In the genomic region with DNA sequence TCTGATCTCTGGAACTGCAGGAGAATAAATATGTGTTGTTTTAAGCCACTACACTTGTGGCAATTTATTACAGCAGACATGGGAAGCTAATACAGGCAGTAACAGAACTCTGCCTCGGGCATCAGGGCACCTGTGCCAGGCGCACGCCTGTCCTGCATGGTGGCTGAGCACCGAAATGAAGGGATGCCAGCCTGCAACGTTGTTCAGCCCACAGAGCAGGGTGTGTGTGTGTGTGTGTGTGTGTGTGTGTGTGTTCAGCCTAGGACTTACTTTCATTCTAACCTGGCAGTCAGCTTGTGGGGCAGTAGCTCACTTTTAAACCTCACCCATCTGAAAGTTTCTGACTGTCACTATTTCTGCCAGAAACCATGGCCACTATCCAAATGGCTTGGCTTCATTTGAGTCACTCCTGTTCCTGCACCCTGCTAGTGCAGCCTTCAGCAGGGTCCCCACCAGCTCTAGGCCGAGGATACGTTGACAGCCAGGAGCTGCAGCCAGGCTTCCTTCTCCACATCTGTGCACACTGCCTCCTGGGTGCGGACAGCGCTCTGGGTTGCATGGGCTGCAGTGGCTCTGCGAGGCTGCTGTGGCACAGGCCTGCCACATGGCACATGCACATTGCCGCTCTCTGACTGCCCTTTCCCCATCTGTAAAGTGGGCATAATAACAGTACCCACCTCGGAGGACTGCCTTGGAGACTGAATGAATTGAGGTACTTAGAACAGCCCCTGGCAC, we compare ENCODE assay signal across 16 cellular contexts. TPM values are rescaled to one million over a fixed set of nuclear protein-coding genes. Genes with fewer than 3 reads are reported as not detected.
"Had no signal": no experiment of that assay in that cellular context is flagged by ENCODE, and none has a peak within 500 bp of the region (broad histone marks: within the 10 kb centered on the region; RNA-seq: fewer than 3 reads in every experiment).

No MANE protein-coding gene starts in this region.

- H3K9me3 ChIP-seq: esophagus squamous epithelium, upper lobe of left lung had no signal

- H3K27ac ChIP-seq: coronary artery, esophagus squamous epithelium, upper lobe of left lung had no signal

- DNase-seq: activated CD4-positive, alpha-beta T cell treated with anti-CD3 and anti-CD28 coated beads, Interleukin-2, amount 50 U/mL, for 48 hours; activated naive CD4-positive, alpha-beta T cell treated with anti-CD3 and anti-CD28 coated beads, Interleukin-2, amount 50 U/mL, for 16 hours; caudate nucleus; esophagus squamous epithelium; foreskin fibroblast; immature natural killer cell; natural killer cell; stimulated activated naive CD8-positive, alpha-beta T cell treated with anti-CD3 and anti-CD28 coated beads, Interleukin-15, amount 100 ng/mL, for 72 hours; T-helper 1 cell; T1000; upper lobe of left lung had no signal

- ATAC-seq: activated T-helper 17 cell treated with anti-CD3 and anti-CD28 coated beads, Interleukin-2, amount 50 U/mL, for 72 hours; natural killer cell; right cardiac atrium; SK-N-SH treated with all-trans-retinoic acid at 6 μM for 48 hours; stimulated activated naive CD8-positive, alpha-beta T cell treated with anti-CD3 and anti-CD28 coated beads, Interleukin-15, amount 100 ng/mL, for 72 hours had no signal

- H3K4me3 ChIP-seq: coronary artery, esophagus squamous epithelium, upper lobe of left lung had no signal

- H3K27me3 ChIP-seq: upper lobe of left lung had no signal

- H3K36me3 ChIP-seq: esophagus squamous epithelium, upper lobe of left lung had no signal

RNA-seq across cellular contexts. Expression of a gene that starts 4.5 kb away (rescaled TPM):
- total RNA-seq: activated T-helper 17 cell treated with anti-CD3 and anti-CD28 coated beads, Interleukin-2, amount 50 U/mL, for 72 hours; esophagus squamous epithelium; natural killer cell; right cardiac atrium; temporal lobe; upper lobe of left lung had no signal
- polyA plus RNA-seq: immature natural killer cell, right cardiac atrium had no signal

RNA-seq across cellular contexts. Expression of a gene that starts 10.9 kb away (rescaled TPM):
- total RNA-seq: activated T-helper 17 cell treated with anti-CD3 and anti-CD28 coated beads, Interleukin-2, amount 50 U/mL, for 72 hours; temporal lobe had no signal

RNA-seq across cellular contexts. Expression of a gene that starts 45.6 kb away (rescaled TPM):
- total RNA-seq: activated T-helper 17 cell treated with anti-CD3 and anti-CD28 coated beads, Interleukin-2, amount 50 U/mL, for 72 hours; esophagus squamous epithelium; natural killer cell; right cardiac atrium; temporal lobe; upper lobe of left lung had no signal
- polyA plus RNA-seq: immature natural killer cell, right cardiac atrium had no signal
